In genomic region chr11:727281-727701, GRCh38 we compare ENCODE assay signal across 10 cellular contexts. TPM values are rescaled to one million over a fixed set of nuclear protein-coding genes. Genes with fewer than 3 reads are reported as not detected.
A peak's percentile ranks its signal among the peaks of the same experiment; 100 is the strongest.
DNase-seq lines count a peak whose midpoint lies in the region; ATAC-seq and TF ChIP-seq lines count a peak whose summit lies in the region.
"Had no signal": no experiment of that assay in that cellular context is flagged by ENCODE, and none has a peak within 500 bp of the region (broad histone marks: within the 10 kb centered on the region; RNA-seq: fewer than 3 reads in every experiment).

No MANE protein-coding gene starts in this region.

- no peak for ATAC-seq in GM23338
- ATAC-seq in memory B cell (ENCODE audit: low read depth) = no peak

- H3K27me3 Mint-ChIP-seq in GM23338 (ENCODE audit: insufficient read depth, low read depth, poor library complexity) = peaks cover 16% of the 10 kb centered on the region
- H3K27me3 Mint-ChIP-seq in memory B cell = peaks cover 4% of the 10 kb centered on the region

- H3K36me3 Mint-ChIP-seq in GM23338 (ENCODE audit: low read depth) = no peaks in the 10 kb centered on the region
- no peaks in the 10 kb centered on the region for H3K36me3 Mint-ChIP-seq in memory B cell

- H3K4me1 ChIP-seq in GM23338 (ENCODE audit: insufficient read depth) = peaks cover 6% of the 10 kb centered on the region
- H3K4me1 ChIP-seq in adrenal gland (replicated peaks in 1 of 2) = peaks cover 11 to 26% of the 10 kb centered on the region in 2 donors
- peaks cover 23 to 34% of the 10 kb centered on the region in 2 donors for H3K4me1 ChIP-seq in thyroid gland

- no peak for TF ChIP-seq CTCF in GM23338 (conservative IDR thresholded peaks at IDR 0.05; ENCODE audit: low read depth in 2 of 2)
- no peak for TF ChIP-seq CTCF in adrenal gland (IDR thresholded peaks at IDR 0.05)
- no peak for TF ChIP-seq CTCF in thyroid gland (IDR thresholded peaks at IDR 0.05)

- H3K9me3 Mint-ChIP-seq in GM23338 (no peaks in the 10 kb centered on the region; the same call in 2 of the 3 replicates), memory B cell (no peaks in the 10 kb centered on the region)
- H3K9me3 Mint-ChIP-seq: activated CD4-positive, alpha-beta memory T cell treated with anti-CD3 and anti-CD28 coated beads, Interleukin-2, amount 10 ng/mL, durations not matched to agents 7 days and 5 days had no signal

- no peak for TF ChIP-seq POLR2A in adrenal gland (IDR thresholded peaks at IDR 0.05)
- no peak for TF ChIP-seq POLR2A in thyroid gland (IDR thresholded peaks at IDR 0.05)

- no peaks in the 10 kb centered on the region for H3K79me2 ChIP-seq in GM23338 (replicated peaks; ENCODE audit: insufficient read depth)

- no peaks in the 10 kb centered on the region for H4K20me1 ChIP-seq in GM23338 (replicated peaks; ENCODE audit: insufficient read depth)

- peaks cover 9% of the 10 kb centered on the region; the same call in 2 of the 3 replicates for H3K4me1 Mint-ChIP-seq in GM23338
- H3K4me1 Mint-ChIP-seq in memory B cell = peaks cover 10% of the 10 kb centered on the region

- WGBS in adrenal gland, 4 donors = 87 to 92% (median 88%) methylated on average over 5 to 12 of the region's 12 CpGs
- WGBS in thyroid gland, 2 donors = 87 to 93% methylated on average over 12 of the region's 12 CpGs

- intact Hi-C loops in adrenal gland (cut with DNase I) (loop anchor here in 1 of 2 donors (10.0 kb wide), 1 partner anchor 172 kb away; no protein-coding TSS in a partner anchor), thyroid gland (cut with DNase I) (loop anchor here (5.0 to 10.0 kb wide), 2 partner anchors 62 to 175 kb away; no protein-coding TSS in a partner anchor)

- no peak overlapping the region for H2AFZ ChIP-seq in GM23338

- no peak overlapping the region for H3K4me3 Mint-ChIP-seq in GM23338
- H3K4me3 Mint-ChIP-seq in memory B cell = peak overlapping the region; percentile 44

- no peak overlapping the region; the same call in 1 of the 2 replicates for H3K4me3 ChIP-seq in GM23338
- no peak overlapping the region for H3K4me3 ChIP-seq in adrenal gland
- no peak overlapping the region for H3K4me3 ChIP-seq in thyroid gland (replicated peaks in 1 of 3)
- H3K4me3 ChIP-seq: lung had no signal

- no peaks in the 10 kb centered on the region for H3K9me3 ChIP-seq in adrenal gland (replicated peaks in 1 of 3)
- no peaks in the 10 kb centered on the region for H3K9me3 ChIP-seq in thyroid gland

- H3K27ac Mint-ChIP-seq in GM23338 (no peak overlapping the region), memory B cell (no peak overlapping the region)

- H3K36me3 ChIP-seq in GM23338 (ENCODE audit: insufficient read depth) (no peaks in the 10 kb centered on the region), adrenal gland (replicated peaks in 1 of 2) (no peaks in the 10 kb centered on the region), thyroid gland (peaks cover 2 to 3% of the 10 kb centered on the region in 2 donors)

- DNase-seq in GM23338 (ENCODE audit: low spot score) = no peak
- DNase-seq in adrenal gland = no peak
- DNase-seq in memory B cell (ENCODE audit: low spot score in 2 of 2) = peak in 1 of 2 donors; percentile 25
- no peak for DNase-seq in thyroid gland
- no peak for DNase-seq in anterior cingulate cortex (lab: John Stamatoyannopoulos, UW)
- no peak for DNase-seq in activated CD4-positive, alpha-beta T cell treated with anti-CD3 and anti-CD28 coated beads, Interleukin-2, amount 50 U/mL, for 1 hour
- no peak for DNase-seq in iPS-NIHi7 (ENCODE audit: extremely low spot score)
- no peak for DNase-seq in mucosa of gallbladder (ENCODE audit: low spot score)

- peak overlapping the region; percentile 88; the same call in 1 of the 2 replicates for H3K4me2 ChIP-seq in GM23338

- H3K9me2 ChIP-seq in GM23338 (ENCODE audit: insufficient read depth) = no peaks in the 10 kb centered on the region

- 0 out of 2 replicates have a peak, but pooled peaks cover 12% of the 10 kb centered on the region for H3F3A ChIP-seq in GM23338 (replicated peaks; ENCODE audit: low read depth)

- no peaks in the 10 kb centered on the region for H3K27me3 ChIP-seq in GM23338 (ENCODE audit: insufficient read depth)
- peaks cover 11% of the 10 kb centered on the region for H3K27me3 ChIP-seq in adrenal gland
- no peaks in the 10 kb centered on the region for H3K27me3 ChIP-seq in thyroid gland

- H3K27ac ChIP-seq in GM23338 (ENCODE audit: low read depth) = no peak overlapping the region
- peak overlapping the region in 4 of 5 donors; percentile 33 to 85 (median 72) for H3K27ac ChIP-seq in adrenal gland
- peak overlapping the region; percentile 68 to 80 (median 75) for H3K27ac ChIP-seq in thyroid gland

TF ChIP-seq in GM23338, 12 proteins besides CTCF, POLR2A, EP300 and RAD21 (continues in another document):
- TF ChIP-seq ZNF331 (CRISPR knock-in tag; IDR thresholded peaks at IDR 0.05; ENCODE audit: low read depth) (no peak), JUNB (IDR thresholded peaks at IDR 0.05; ENCODE audit: unreplicated experiment) (no peak), CREB1 (CRISPR knock-in tag; IDR thresholded peaks at IDR 0.05; ENCODE audit: low read depth) (no peak)

RNA-seq across cellular contexts. Expression of gene TALDO1, which starts 20.0 kb away (rescaled TPM):
- 339 and 353 TPM in 2 replicates for total RNA-seq in GM23338 (2014; rRNA removed; shearing (Covaris generic))
- polyA plus RNA-seq in GM23338 (2016; fragmentation: Nextera tagmentation; extraction: Ambion mirVana) = 402 and 411 TPM in 2 replicates
- 100 to 1,000 TPM; 133 to 167 (median 153) TPM for total RNA-seq in adrenal gland
- 100 to 1,000 TPM in 2 of 3 donors, 10 to 100 TPM in 1; 64.3 to 117 (median 100) TPM for polyA plus RNA-seq in adrenal gland
- total RNA-seq in thyroid gland = 100 to 1,000 TPM; 300 to 965 (median 558) TPM
- 176 TPM for total RNA-seq in mucosa of gallbladder

RNA-seq across cellular contexts. Expression of gene EPS8L2, which starts 21.3 kb away (rescaled TPM):
- 34.1 and 38.7 TPM in 2 replicates for total RNA-seq in GM23338 (2014; rRNA removed; shearing (Covaris generic))
- 56.5 and 59.4 TPM in 2 replicates for polyA plus RNA-seq in GM23338 (2016; fragmentation: Nextera tagmentation; extraction: Ambion mirVana)
- total RNA-seq in adrenal gland = 10 to 100 TPM; 13.8 to 57.7 (median 36.0) TPM
- 10 to 100 TPM in 2 of 3 donors, 1 to 10 TPM in 1; 9.7 to 51.9 (median 25.6) TPM for polyA plus RNA-seq in adrenal gland
- 100 to 1,000 TPM; 185 to 259 (median 195) TPM for total RNA-seq in thyroid gland
- 228 TPM for total RNA-seq in mucosa of gallbladder

RNA-seq across cellular contexts. Expression of gene TMEM80, which starts 31.7 kb away (rescaled TPM):
- total RNA-seq in GM23338 (2014; rRNA removed; shearing (Covaris generic)) = 12.8 and 13.1 TPM in 2 replicates
- polyA plus RNA-seq in GM23338 (2016; fragmentation: Nextera tagmentation; extraction: Ambion mirVana) (25.1 and 25.4 TPM in 2 replicates), adrenal gland (10 to 100 TPM; 14.8 to 33.8 (median 26.0) TPM)
- total RNA-seq in adrenal gland (10 to 100 TPM; 11.1 to 85.3 (median 34.7) TPM), thyroid gland (100 to 1,000 TPM in 1 of 4 donors, 10 to 100 TPM in 3; 57.3 to 103 (median 67.7) TPM), mucosa of gallbladder (52.0 TPM)

RNA-seq across cellular contexts. Expression of gene DEAF1, which starts 32.3 kb away (rescaled TPM):
- total RNA-seq in GM23338 (2014; rRNA removed; shearing (Covaris generic)) = 33.5 and 42.6 TPM in 2 replicates
- polyA plus RNA-seq in GM23338 (2016; fragmentation: Nextera tagmentation; extraction: Ambion mirVana) (47.8 and 49.3 TPM in 2 replicates), adrenal gland (100 to 1,000 TPM in 1 of 3 donors, 10 to 100 TPM in 2; 20.6 to 131 (median 67.0) TPM)
- total RNA-seq in adrenal gland (10 to 100 TPM; 32.8 to 57.3 (median 53.7) TPM), thyroid gland (100 to 1,000 TPM in 1 of 4 donors, 10 to 100 TPM in 3; 61.8 to 103 (median 87.6) TPM), mucosa of gallbladder (45.0 TPM)

RNA-seq across cellular contexts. Expression of gene GATD1, which starts 50.0 kb away (rescaled TPM):
- 28.0 and 51.0 TPM in 2 replicates for total RNA-seq in GM23338 (2014; rRNA removed; shearing (Covaris generic))
- polyA plus RNA-seq in GM23338 (2016; fragmentation: Nextera tagmentation; extraction: Ambion mirVana) (39.3 and 44.9 TPM in 2 replicates), adrenal gland (100 to 1,000 TPM in 1 of 3 donors, 10 to 100 TPM in 2; 20.3 to 176 (median 49.3) TPM)
- total RNA-seq in adrenal gland (100 to 1,000 TPM in 4 of 8 donors, 10 to 100 TPM in 4; 43.3 to 156 (median 96.9) TPM), thyroid gland (10 to 100 TPM; 27.4 to 47.6 (median 35.5) TPM), mucosa of gallbladder (85.9 TPM)
